In the genomic region with DNA sequence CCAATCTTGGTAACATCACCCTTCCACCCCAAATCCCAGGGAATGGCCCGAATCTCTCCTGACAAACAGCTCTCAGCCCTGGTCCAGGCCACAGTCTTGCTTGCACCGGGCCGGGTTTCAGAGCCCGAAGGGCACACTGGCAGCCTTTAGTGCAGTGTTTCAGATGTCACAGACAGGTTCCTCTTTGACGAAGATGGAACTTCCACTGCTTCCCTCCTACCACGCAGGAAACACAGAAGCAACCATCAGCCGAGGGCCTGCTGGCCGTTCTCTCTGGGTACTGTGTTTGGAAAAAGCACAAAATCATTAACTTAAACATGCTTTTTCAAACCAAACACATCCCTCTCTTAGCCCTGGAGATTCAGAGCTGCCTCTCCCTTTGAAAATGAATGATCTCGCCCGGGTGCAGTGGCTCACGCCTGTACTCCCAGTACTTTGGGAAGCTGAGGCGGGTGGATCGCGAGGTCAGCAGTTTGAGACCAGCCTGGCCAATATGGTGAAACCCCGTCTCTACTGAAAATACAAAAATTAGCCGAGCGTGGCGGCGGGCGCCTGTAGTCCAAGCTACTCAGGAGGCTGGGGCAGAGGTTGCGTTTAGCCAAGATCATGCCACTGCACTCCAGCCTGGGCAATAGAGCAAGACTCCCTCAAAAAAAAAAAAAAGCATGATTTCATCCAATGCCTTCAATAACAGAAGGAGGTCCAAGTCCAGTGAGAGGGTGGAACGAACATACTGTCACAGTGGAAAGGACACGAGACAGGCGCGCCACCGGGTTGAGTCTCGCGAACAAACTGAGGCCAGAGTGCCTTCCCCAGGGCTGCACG, we compare ENCODE assay signal across 9 cellular contexts. TPM values are rescaled to one million over a fixed set of nuclear protein-coding genes. Genes with fewer than 3 reads are reported as not detected.
A peak's percentile ranks its signal among the peaks of the same experiment; 100 is the strongest.
DNase-seq lines count a peak whose midpoint lies in the region; ATAC-seq, FAIRE-seq and TF ChIP-seq lines count a peak whose summit lies in the region.
"Not testable (repeated sequence)": the region's sequence is repeated elsewhere in the genome, so short reads cannot be mapped to it uniquely, and the experiment has no call there.
"Had no signal": no experiment of that assay in that cellular context is flagged by ENCODE, and none has a peak within 500 bp of the region (broad histone marks: within the 10 kb centered on the region; RNA-seq: fewer than 3 reads in every experiment).

No MANE protein-coding gene starts in this region.

- peaks cover 12 to 44% (median 30%) of the 10 kb centered on the region in 4 donors for H3K4me1 Mint-ChIP-seq in CD4-positive, CD25-positive, alpha-beta regulatory T cell
- peaks cover 16 to 28% (median 19%) of the 10 kb centered on the region in 3 donors for H3K4me1 Mint-ChIP-seq in IgD-negative memory B cell
- peaks cover 21% of the 10 kb centered on the region for H3K4me1 Mint-ChIP-seq in T-helper 2 cell treated with Interferon-gamma antibody and Interleukin-4, amounts not matched to agents 5 μg/mL and 100 μg/mL, for 36 hours (ENCODE audit: low read depth)
- not testable (repeated sequence) for H3K4me1 Mint-ChIP-seq in astrocyte (ENCODE audit: low read depth, unreplicated experiment)
- H3K4me1 Mint-ChIP-seq in osteocyte (ENCODE audit: unreplicated experiment) = peaks cover 17% of the 10 kb centered on the region

- TF ChIP-seq CTCF in astrocyte (IDR thresholded peaks at IDR 0.05; ENCODE audit: insufficient read depth, low read depth, low read length); esophagus squamous epithelium (IDR thresholded peaks at IDR 0.05); osteocyte (IDR thresholded peaks at IDR 0.05); thoracic aorta (IDR thresholded peaks at IDR 0.05): not testable (repeated sequence)

- H3K9ac ChIP-seq in astrocyte (ENCODE audit: low read length) = peak overlapping the region; percentile 76

- DNase-seq in CD4-positive, CD25-positive, alpha-beta regulatory T cell; T-helper 2 cell treated with Interferon-gamma antibody and Interleukin-4, amounts not matched to agents 5 μg/mL and 100 μg/mL, for 36 hours (ENCODE audit: low spot score); astrocyte (ENCODE audit: low read depth); esophagus squamous epithelium (lab: John Stamatoyannopoulos, UW); osteocyte (ENCODE audit: extremely low spot score, unreplicated experiment); thoracic aorta (ENCODE audit: low spot score): not testable (repeated sequence)
- peak in 1 of 2 donors; percentile 48 for DNase-seq in left colon

- H3K27me3 ChIP-seq in CD4-positive, CD25-positive, alpha-beta regulatory T cell (ENCODE audit: control insufficient read depth, insufficient read depth, low read length); astrocyte (ENCODE audit: insufficient read depth, low read length); esophagus squamous epithelium; thoracic aorta (replicated peaks; ENCODE audit: insufficient read depth): not testable (repeated sequence)

- 79 to 80% methylated on average over 28 to 29 of the region's 29 CpGs for WGBS in esophagus squamous epithelium, 2 donors

- peaks cover 19% of the 10 kb centered on the region for H3K4me1 ChIP-seq in CD4-positive, CD25-positive, alpha-beta regulatory T cell (ENCODE audit: control insufficient read depth, insufficient read depth, low read length, poor library complexity, severe bottlenecking)
- not testable (repeated sequence) for H3K4me1 ChIP-seq in astrocyte (ENCODE audit: insufficient read depth, low read length)
- H3K4me1 ChIP-seq in esophagus squamous epithelium = peaks cover 16 to 41% (median 17%) of the 10 kb centered on the region in 3 donors
- H3K4me1 ChIP-seq in thoracic aorta (ENCODE audit: control insufficient read depth in 1 of 2, low read depth in 2 of 2) = peaks cover 4 to 21% of the 10 kb centered on the region in 2 donors

- not testable (repeated sequence) for H3K9me3 ChIP-seq in CD4-positive, CD25-positive, alpha-beta regulatory T cell (ENCODE audit: control insufficient read depth in 2 of 2, low read length in 2 of 2); astrocyte (ENCODE audit: insufficient read depth, low read depth, low read length); esophagus squamous epithelium; thoracic aorta

- peak overlapping the region; percentile 29 for H3K4me3 ChIP-seq in CD4-positive, CD25-positive, alpha-beta regulatory T cell (ENCODE audit: low read depth, low read length)
- H3K4me3 ChIP-seq in astrocyte (ENCODE audit: insufficient read depth, low read depth, low read length) (peak overlapping the region; percentile 66), esophagus squamous epithelium (peak overlapping the region; percentile 62 to 93 (median 85)), thoracic aorta (peak overlapping the region; percentile 78)

- H3K9me3 Mint-ChIP-seq in CD4-positive, CD25-positive, alpha-beta regulatory T cell; IgD-negative memory B cell; T-helper 2 cell treated with Interferon-gamma antibody and Interleukin-4, amounts not matched to agents 5 μg/mL and 100 μg/mL, for 36 hours; astrocyte (ENCODE audit: unreplicated experiment); osteocyte (ENCODE audit: unreplicated experiment): not testable (repeated sequence)

- H3K36me3 Mint-ChIP-seq in CD4-positive, CD25-positive, alpha-beta regulatory T cell; IgD-negative memory B cell; T-helper 2 cell treated with Interferon-gamma antibody and Interleukin-4, amounts not matched to agents 5 μg/mL and 100 μg/mL, for 36 hours (ENCODE audit: low read depth); astrocyte (ENCODE audit: low read depth, unreplicated experiment); osteocyte (ENCODE audit: unreplicated experiment): not testable (repeated sequence)

- ATAC-seq in CD4-positive, CD25-positive, alpha-beta regulatory T cell (ENCODE audit: low read depth in 2 of 2) = not testable (repeated sequence)
- ATAC-seq in left colon (peak; percentile 24), thoracic aorta (ENCODE audit: insufficient number of reproducible peaks, low FRiP score, low read depth) (peak; percentile 21)

- intact Hi-C loops in esophagus squamous epithelium (cut with DNase I); left colon (cut with DNase I, micrococcal nuclease): not testable (repeated sequence)

- H3K4me3 Mint-ChIP-seq in CD4-positive, CD25-positive, alpha-beta regulatory T cell = peak overlapping the region; percentile 84 to 94 (median 91)
- H3K4me3 Mint-ChIP-seq in IgD-negative memory B cell (peak overlapping the region; percentile 82 to 94 (median 88)), astrocyte (ENCODE audit: unreplicated experiment) (peak overlapping the region; percentile 86), osteocyte (ENCODE audit: unreplicated experiment) (peak overlapping the region; percentile 76)
- peak overlapping the region; percentile 80 for H3K4me3 Mint-ChIP-seq in T-helper 2 cell treated with Interferon-gamma antibody and Interleukin-4, amounts not matched to agents 5 μg/mL and 100 μg/mL, for 36 hours

- not testable (repeated sequence) for H3K27me3 Mint-ChIP-seq in CD4-positive, CD25-positive, alpha-beta regulatory T cell; IgD-negative memory B cell; osteocyte (ENCODE audit: unreplicated experiment)
- peaks cover 13% of the 10 kb centered on the region for H3K27me3 Mint-ChIP-seq in T-helper 2 cell treated with Interferon-gamma antibody and Interleukin-4, amounts not matched to agents 5 μg/mL and 100 μg/mL, for 36 hours (ENCODE audit: low read depth)
- H3K27me3 Mint-ChIP-seq in astrocyte (ENCODE audit: low read depth, unreplicated experiment) = peaks cover 13% of the 10 kb centered on the region

- not testable (repeated sequence) for H4K20me1 ChIP-seq in astrocyte (ENCODE audit: insufficient read depth, low read length)

- H2AFZ ChIP-seq in astrocyte (ENCODE audit: low read depth, low read length) = peak overlapping the region; percentile 98

- FAIRE-seq in astrocyte (lab: Jason Lieb, UNC) = not testable (repeated sequence)

- peak overlapping the region; percentile 53 for H3K27ac ChIP-seq in CD4-positive, CD25-positive, alpha-beta regulatory T cell (ENCODE audit: insufficient read depth, low read length, poor library complexity, severe bottlenecking)
- H3K27ac ChIP-seq in astrocyte (ENCODE audit: low read depth, low read length) = not testable (repeated sequence)
- H3K27ac ChIP-seq in esophagus squamous epithelium = peak overlapping the region; percentile 83 to 88 (median 86)
- peak overlapping the region in 1 of 2 donors; percentile 11 for H3K27ac ChIP-seq in thoracic aorta

- H3K4me2 ChIP-seq in astrocyte (ENCODE audit: low read length) = peak overlapping the region; percentile 89

- not testable (repeated sequence) for H3K36me3 ChIP-seq in CD4-positive, CD25-positive, alpha-beta regulatory T cell (ENCODE audit: control insufficient read depth, insufficient read depth, low read length); astrocyte (ENCODE audit: insufficient read depth, low read length); esophagus squamous epithelium; thoracic aorta

- TF ChIP-seq POLR2A in esophagus squamous epithelium (IDR thresholded peaks at IDR 0.05) = not testable (repeated sequence)

- not testable (repeated sequence) for H3K79me2 ChIP-seq in astrocyte (ENCODE audit: insufficient read depth, low read length)

- peak overlapping the region; percentile 6 to 83 (median 67) for H3K27ac Mint-ChIP-seq in CD4-positive, CD25-positive, alpha-beta regulatory T cell
- peak overlapping the region; percentile 61 to 88 (median 77) for H3K27ac Mint-ChIP-seq in IgD-negative memory B cell
- peak overlapping the region; percentile 20 for H3K27ac Mint-ChIP-seq in T-helper 2 cell treated with Interferon-gamma antibody and Interleukin-4, amounts not matched to agents 5 μg/mL and 100 μg/mL, for 36 hours
- peak overlapping the region; percentile 66 for H3K27ac Mint-ChIP-seq in astrocyte (ENCODE audit: unreplicated experiment)
- H3K27ac Mint-ChIP-seq in osteocyte (ENCODE audit: unreplicated experiment) = peak overlapping the region; percentile 69

RNA-seq across cellular contexts. Expression of gene CROCC, which starts 8.7 kb away (rescaled TPM):
- total RNA-seq in CD4-positive, CD25-positive, alpha-beta regulatory T cell = 46.1 TPM
- 1 to 10 TPM; 3.9 to 5.2 (median 4.2) TPM for polyA plus RNA-seq in CD4-positive, CD25-positive, alpha-beta regulatory T cell
- 3.9 TPM for polyA plus RNA-seq in IgD-negative memory B cell
- total RNA-seq in astrocyte = 12.1 and 15.9 TPM in 2 replicates
- 10 to 100 TPM in 3 of 4 donors, 1 to 10 TPM in 1; 8.5 to 43.1 (median 30.2) TPM for total RNA-seq in esophagus squamous epithelium
- 10 to 100 TPM; 11.3 to 11.4 TPM for total RNA-seq in left colon
- 31.4 and 34.5 TPM in 2 replicates for total RNA-seq in osteocyte
- total RNA-seq in thoracic aorta = 10 to 100 TPM; 49.7 to 56.2 TPM

RNA-seq across cellular contexts. Expression of gene RNU1-2, which starts 17.2 kb away (rescaled TPM):
- 3,278 TPM for total RNA-seq in CD4-positive, CD25-positive, alpha-beta regulatory T cell
- polyA plus RNA-seq in CD4-positive, CD25-positive, alpha-beta regulatory T cell = 10 to 100 TPM in 1 of 4 donors, not detected in 3; 23.7 TPM
- not detected for polyA plus RNA-seq in IgD-negative memory B cell
- total RNA-seq in astrocyte (1,356 and 1,553 TPM in 2 replicates), esophagus squamous epithelium (under 1 TPM; under 0.01 TPM), left colon (1,000 to 10,000 TPM; 3,977 to 5,589 TPM), osteocyte (2,650 and 2,859 TPM in 2 replicates), thoracic aorta (under 1 TPM; under 0.01 TPM)
- polyA plus RNA-seq: foreskin keratinocyte had no signal

Comparison
In these comparisons a context has a peak if more than half of its experiments do, and no peak if none do; other contexts are left out.
1. H3K4me3 ChIP-seq: peak in every context shown above with its lines; median percentile 85 in esophagus squamous epithelium; 78 in thoracic aorta; 66 in astrocyte; 29 in CD4-positive, CD25-positive, alpha-beta regulatory T cell.
2. H3K27ac Mint-ChIP-seq: peak in every context shown above with its lines; median percentile 77 in IgD-negative memory B cell; 69 in osteocyte; 67 in CD4-positive, CD25-positive, alpha-beta regulatory T cell; 66 in astrocyte; 20 in T-helper 2 cell treated with Interferon-gamma antibody and Interleukin-4, amounts not matched to agents 5 μg/mL and 100 μg/mL, for 36 hours.
3. RNA of gene RNU1-2, which starts 17.2 kb away (total RNA-seq): 3,977 to 5,589 TPM in left colon, 3,278 TPM in CD4-positive, CD25-positive, alpha-beta regulatory T cell (single experiment), 2,650 to 2,859 TPM in osteocyte and 1,356 to 1,553 TPM in astrocyte; under 0.01 TPM in esophagus squamous epithelium and under 0.01 TPM in thoracic aorta; every median in the first group is over 1,000 times any median in the second.
4. Peak in every context shown above with its lines, with median percentiles within 50 percentile points of each other: H3K4me3 Mint-ChIP-seq.